In genomic region chr14:22386924-22387775, GRCh38 we compare ENCODE assay signal across 8 cellular contexts.
DNase-seq lines count a peak whose midpoint lies in the region; ATAC-seq and TF ChIP-seq lines count a peak whose summit lies in the region.

No MANE protein-coding gene starts in this region.

- POLR2A ChIA-PET in GM10248 (lab: Yijun Ruan, JAX), result no interaction called here

- TF ChIP-seq CTCF in GM10248 (IDR thresholded peaks at IDR 0.05; ENCODE audit: control extremely low read depth, extremely low read depth, low read depth, missing control alignments) (peak; percentile 76), omental fat pad (IDR thresholded peaks at IDR 0.05) (peak in 1 of 3 donors; percentile 60)

- CTCF ChIA-PET in GM10248 (lab: Yijun Ruan, JAX), result interaction anchor here (1.0 to 9.7 kb wide), 18 partner anchors 9 to 184 kb away, joined by 3 to 322 read pairs (median 15); no protein-coding TSS in a partner anchor

- DNase-seq in A172 (ENCODE audit: low spot score) (peak; percentile 31), GM10248 (ENCODE audit: extremely low spot score) (peak; percentile 79), NCI-H2029 treated with DMSO at 0.1 percent for 48 hours (lab: John Stamatoyannopoulos, UW) (peak; percentile 27), UCSD-AML1 (lab: John Stamatoyannopoulos, UW; ENCODE audit: unreplicated experiment) (peak; percentile 48), globus pallidus (ENCODE audit: low spot score) (peak; percentile 77), omental fat pad (ENCODE audit: low spot score) (peak; percentile 55)

- ATAC-seq in omental fat pad (ENCODE audit: low FRiP score) (peak; percentile 49), HG02885 (IDR thresholded peaks at IDR 0.05; ENCODE audit: poor library complexity, unreplicated experiment) (no peak), GM18519 (IDR thresholded peaks at IDR 0.05; ENCODE audit: low FRiP score, unreplicated experiment) (no peak)

Comparison
In these comparisons a context has a peak if more than half of its experiments do, and no peak if none do; other contexts are left out.
1. DNase-seq: peak in every context shown above with its lines; median percentile 79 in GM10248; 77 in globus pallidus; 55 in omental fat pad; 48 in UCSD-AML1; 31 in A172; 27 in NCI-H2029 treated with DMSO at 0.1 percent for 48 hours.